Comparison of ENCODE assay signal across 24 cellular contexts in genomic region chr10:113138937-113139585, GRCh38.
A peak's percentile ranks its signal among the peaks of the same experiment; 100 is the strongest.
DNase-seq lines count a peak whose midpoint lies in the region; ATAC-seq, FAIRE-seq and TF ChIP-seq lines count a peak whose summit lies in the region.
"Had no signal": no experiment of that assay in that cellular context is flagged by ENCODE, and none has a peak within 500 bp of the region (broad histone marks: within the 10 kb centered on the region; RNA-seq: fewer than 3 reads in every experiment).

No MANE protein-coding gene starts in this region.

- H3K4me3 ChIP-seq in right cardiac atrium (ENCODE audit: low read length) (no peak overlapping the region), H1 (ENCODE audit: extremely low read depth in 1 of 4, insufficient read depth in 2 of 4, low read depth in 3 of 4, low read length in 4 of 4) (no peak overlapping the region), mucosa of descending colon (no peak overlapping the region), subcutaneous abdominal adipose tissue (ENCODE audit: low read depth in 1 of 5, low read length in 5 of 5) (no peak overlapping the region)
- H3K4me3 ChIP-seq: A549, neural progenitor cell, testis had no signal

- H4K91ac ChIP-seq in H1 (replicated peaks; ENCODE audit: insufficient read length, low read length), result no peak overlapping the region

- ATAC-seq in Right ventricle myocardium superior (ENCODE audit: poor library complexity) (peak; percentile 44), right cardiac atrium (no peak), mucosa of descending colon (peak; percentile 51)

- CTCF ChIA-PET in H1 (lab: Charles Lee; ENCODE audit: partially characterized antibody), result interaction anchor here (0.6 to 2.2 kb wide), 13 partner anchors 8 to 176 kb away, joined by 3 to 10 read pairs (median 4); no protein-coding TSS in a partner anchor

- H2BK15ac ChIP-seq in H1 (ENCODE audit: low read length), result 0 out of 2 replicates have a peak overlapping the region, but pooled peaks have one; percentile 40

- H3K4me2 ChIP-seq in H1 (ENCODE audit: insufficient read depth in 1 of 2, low read depth in 2 of 2, low read length in 2 of 2), result no peak overlapping the region; a peak in 1 of 4 replicates
- H3K4me2 ChIP-seq: A549 had no signal

- H3K14ac ChIP-seq in H1 (ENCODE audit: insufficient read length), result no peak overlapping the region

- TF ChIP-seq CTCF in H1 (IDR thresholded peaks at IDR 0.05; ENCODE audit: control extremely low read depth in 1 of 3, insufficient read depth in 1 of 3, low read depth in 1 of 3, low read length in 3 of 3), result no peak
- no peak for TF ChIP-seq CTCF in mucosa of descending colon (IDR thresholded peaks at IDR 0.05)

- peaks cover 9 to 35% (median 17%) of the 10 kb centered on the region in 4 experiments for H3K36me3 ChIP-seq in H1 (ENCODE audit: control insufficient read depth in 2 of 4, insufficient read depth in 4 of 4, low read length in 3 of 4)
- H3K36me3 ChIP-seq in mucosa of descending colon (ENCODE audit: low read depth), result no peaks in the 10 kb centered on the region
- peaks cover 5 to 36% (median 29%) of the 10 kb centered on the region in 5 donors for H3K36me3 ChIP-seq in subcutaneous abdominal adipose tissue (ENCODE audit: control insufficient read depth in 5 of 5, insufficient read depth in 5 of 5, low read length in 5 of 5)
- H3K36me3 ChIP-seq: neural progenitor cell had no signal

- TF ChIP-seq RAD21 in H1 (IDR thresholded peaks at IDR 0.05 in 1 of 2, conservative IDR thresholded peaks at IDR 0.05 in 1 of 2; ENCODE audit: low read depth in 2 of 2, low read length in 2 of 2), result no peak

- POLR2A ChIA-PET in H1 (lab: Charles Lee; ENCODE audit: partially characterized antibody), result no interaction called here

- no peak overlapping the region for H2AFZ ChIP-seq in H1 (ENCODE audit: low read length)
- H2AFZ ChIP-seq: neural progenitor cell had no signal

- H4K20me1 ChIP-seq in H1 (replicated peaks in 1 of 2; ENCODE audit: control insufficient read depth in 1 of 2, insufficient read depth in 2 of 2, low read length in 2 of 2), result peaks cover 6 to 8% of the 10 kb centered on the region in 2 experiments

- no peak overlapping the region for H3K27ac ChIP-seq in right cardiac atrium (ENCODE audit: low read length)
- H3K27ac ChIP-seq in H1 (ENCODE audit: low read depth, low read length), result no peak overlapping the region
- H3K27ac ChIP-seq in subcutaneous abdominal adipose tissue (ENCODE audit: low read depth, low read length), result peak overlapping the region; percentile 43
- H3K27ac ChIP-seq: neural progenitor cell, testis had no signal

- WGBS in right cardiac atrium, result 78% methylated on average over 4 of the region's 4 CpGs
- WGBS in H1 (ENCODE audit: extremely low coverage in 1 of 2, insufficient coverage in 1 of 2, insufficient read length in 1 of 2, insufficient replicate concordance in 2 of 2, low coverage in 1 of 2, low lambda C conversion rate in 2 of 2, missing lambda C conversion rate in 1 of 2), 2 experiments, result 94% methylated on average over 4 of the region's 4 CpGs; no CpG with 5 or more reads in 1 of the 2 experiments

- no peak for TF ChIP-seq EP300 in H1 (IDR thresholded peaks at IDR 0.05; ENCODE audit: borderline replicate concordance in 1 of 2, low read depth in 2 of 2, low read length in 2 of 2)

- no peak overlapping the region; the same call in 1 of the 2 replicates for H2AK5ac ChIP-seq in H1 (ENCODE audit: low read depth, low read length)

- H2BK120ac ChIP-seq in H1 (replicated peaks; ENCODE audit: low read depth, low read length), result no peak overlapping the region

- no peak overlapping the region for H3K23ac ChIP-seq in H1 (ENCODE audit: insufficient read length)

- no peak for TF ChIP-seq POLR2A in H1 (IDR thresholded peaks at IDR 0.05; ENCODE audit: control extremely low read depth in 1 of 2, low read depth in 2 of 2, low read length in 2 of 2)

- H3K27me3 ChIP-seq in right cardiac atrium (ENCODE audit: control insufficient read depth, insufficient read depth) (no peaks in the 10 kb centered on the region), H1 (replicated peaks in 1 of 4; ENCODE audit: control insufficient read depth in 3 of 4, extremely low read depth in 1 of 4, insufficient read depth in 3 of 4, low read length in 3 of 4) (no peaks in the 10 kb centered on the region), subcutaneous abdominal adipose tissue (ENCODE audit: control insufficient read depth in 5 of 5, insufficient read depth in 4 of 5, low read length in 5 of 5) (no peaks in the 10 kb centered on the region)
- H3K27me3 ChIP-seq: neural progenitor cell, testis had no signal

- no peak overlapping the region for H4K8ac ChIP-seq in H1 (ENCODE audit: extremely low read depth, insufficient read depth, low read length)

- H3K9ac ChIP-seq in H1 (replicated peaks in 1 of 4; ENCODE audit: extremely low read depth in 1 of 4, low read depth in 3 of 4, low read length in 3 of 4) (no peak overlapping the region), subcutaneous abdominal adipose tissue (ENCODE audit: low read length in 5 of 5) (no peak overlapping the region)
- H3K9ac ChIP-seq: neural progenitor cell had no signal

- H2BK5ac ChIP-seq in H1 (ENCODE audit: low read depth, low read length), result no peak overlapping the region; the same call in 1 of the 2 replicates

- peaks cover 0 to 67% of the 10 kb centered on the region in 2 experiments; a peak in 3 of 4 replicates for H3K79me2 ChIP-seq in H1 (ENCODE audit: control insufficient read depth in 1 of 2, insufficient read depth in 2 of 2, low read length in 2 of 2)

- DNase-seq in Right ventricle myocardium superior, result no peak
- no peak for DNase-seq in right cardiac atrium
- DNase-seq in H1 (ENCODE audit: low read depth in 1 of 2, low spot score in 2 of 2), result no peak
- no peak for DNase-seq in mucosa of descending colon
- DNase-seq in AG08395 (ENCODE audit: low spot score), result no peak
- DNase-seq in 8988T, result no peak
- DNase-seq in SKM-1 treated with dmso at 0.1 percent for 144 hours (lab: John Stamatoyannopoulos, UW; ENCODE audit: unreplicated experiment), result no peak
- DNase-seq: activated CD4-positive, alpha-beta T cell treated with anti-CD3 and anti-CD28 coated beads, Interleukin-2, amount 50 U/mL, for 1 hour; activated CD4-positive, CD25-positive, alpha-beta regulatory T cell; activated gamma-delta T cell; activated naive CD8-positive, alpha-beta T cell treated with anti-CD3 and anti-CD28 coated beads for 36 hours; activated T-cell treated with anti-CD3 and anti-CD28 coated beads, Interleukin-2, amount 50 U/mL, for 24 hours; CD4-positive, CD25-positive, alpha-beta regulatory T cell; DND-41; NCI-H1092 treated with DMSO at 0.1 percent for 48 hours; NCI-H187; NCI-H2171; stimulated activated naive CD4-positive, alpha-beta T cell; testis had no signal

- peaks cover 21% of the 10 kb centered on the region for H3K79me1 ChIP-seq in H1 (ENCODE audit: low read depth, low read length)

- H2BK20ac ChIP-seq in H1 (ENCODE audit: low read length), result no peak overlapping the region

- H3K4me1 ChIP-seq in right cardiac atrium (ENCODE audit: control insufficient read depth, insufficient read depth, low read length) (no peaks in the 10 kb centered on the region), H1 (replicated peaks in 1 of 4; ENCODE audit: control insufficient read depth in 3 of 4, insufficient read depth in 4 of 4, low read length in 3 of 4) (peaks cover 22 to 45% (median 42%) of the 10 kb centered on the region in 4 experiments), mucosa of descending colon (ENCODE audit: low read depth) (no peaks in the 10 kb centered on the region), subcutaneous abdominal adipose tissue (ENCODE audit: control insufficient read depth in 5 of 5, insufficient read depth in 5 of 5, low read length in 5 of 5) (peaks cover 0 to 23% (median 18%) of the 10 kb centered on the region in 5 donors)
- H3K4me1 ChIP-seq: testis had no signal

- no peak overlapping the region for H3K4ac ChIP-seq in H1 (replicated peaks; ENCODE audit: insufficient read length, low read depth, low read length)

- H2BK12ac ChIP-seq in H1 (ENCODE audit: low read depth, low read length), result no peak overlapping the region

- no peak for FAIRE-seq in H1 (lab: Jason Lieb, UNC)
- FAIRE-seq: A549, D721Med, frontal cortex had no signal

- intact Hi-C loops in Right ventricle myocardium superior (cut with DNase I) (loop anchor here (10.0 kb wide), 1 partner anchor 246 kb away; no protein-coding TSS in a partner anchor), right cardiac atrium (cut with DNase I) (loop anchor here in 1 of 4 donors (10.0 kb wide), 1 partner anchor 424 kb away; no protein-coding TSS in a partner anchor), mucosa of descending colon (cut with DNase I, micrococcal nuclease) (loop anchor here in 1 of 2 donors (10.0 kb wide), 1 partner anchor 184 kb away; the partner anchor contains the start of gene TCF7L2)

- H3K23me2 ChIP-seq in H1 (ENCODE audit: low read depth, low read length), result no peaks in the 10 kb centered on the region; the same call in none of the 2 replicates

- H3K56ac ChIP-seq in H1 (replicated peaks; ENCODE audit: insufficient read length, low read depth, low read length), result no peak overlapping the region

- no peaks in the 10 kb centered on the region for H3K9me3 ChIP-seq in right cardiac atrium (ENCODE audit: control insufficient read depth, low read length)
- H3K9me3 ChIP-seq in H1 (ENCODE audit: insufficient read depth in 2 of 2, low read depth in 1 of 2, low read length in 1 of 2), result no peaks in the 10 kb centered on the region
- H3K9me3 ChIP-seq in mucosa of descending colon, result no peaks in the 10 kb centered on the region
- no peaks in the 10 kb centered on the region for H3K9me3 ChIP-seq in subcutaneous abdominal adipose tissue (ENCODE audit: control insufficient read depth in 5 of 5, low read length in 5 of 5)
- H3K9me3 ChIP-seq: A549, testis had no signal

- H3K18ac ChIP-seq in H1 (ENCODE audit: extremely low read depth, low read length), result no peak overlapping the region; the same call in 1 of the 2 replicates

- no peak overlapping the region for H4K5ac ChIP-seq in H1 (ENCODE audit: insufficient read length, low read depth, low read length)

TF ChIP-seq in H1, 55 proteins besides CTCF, POLR2A, EP300 and RAD21 (continues in another document):
- TF ChIP-seq BACH1 (IDR thresholded peaks at IDR 0.05; ENCODE audit: low read length) (no peak), HDAC6 (IDR thresholded peaks at IDR 0.05; ENCODE audit: low read depth, low read length) (no peak), RNF2 (IDR thresholded peaks at IDR 0.05; ENCODE audit: borderline replicate concordance, low read depth, low read length, missing control alignments, poor library complexity, severe bottlenecking) (no peak), BCL11A (IDR thresholded peaks at IDR 0.05; ENCODE audit: low read depth in 2 of 2, low read length in 2 of 2) (no peak), YY1 (IDR thresholded peaks at IDR 0.05; ENCODE audit: low read depth, low read length) (no peak), SIRT6 (IDR thresholded peaks at IDR 0.05; ENCODE audit: low read length) (no peak), CREB1 (IDR thresholded peaks at IDR 0.05) (no peak), JUND (IDR thresholded peaks at IDR 0.05; ENCODE audit: low read length) (no peak), SP1 (IDR thresholded peaks at IDR 0.05; ENCODE audit: low read depth, low read length) (no peak), NANOG (IDR thresholded peaks at IDR 0.05; ENCODE audit: insufficient read depth, low read depth, low read length, poor library complexity, severe bottlenecking) (no peak), ASH2L (IDR thresholded peaks at IDR 0.05; ENCODE audit: low read length) (no peak)

Comparison
In these comparisons a context has a peak if more than half of its experiments do, and no peak if none do; other contexts are left out.
1. ATAC-seq: peak in Right ventricle myocardium superior (single experiment) and mucosa of descending colon (single experiment); none in right cardiac atrium (0 of 2).